1 cellular context compared by ENCODE assay signal in genomic region chr2:50318147-50318546, GRCh38.
TF ChIP-seq lines count a peak whose summit lies in the region.

No MANE protein-coding gene starts in this region.

TF ChIP-seq in SK-N-SH treated with all-trans-retinoic acid at 6 μM for 48 hours, 23 proteins besides CTCF, POLR2A, EP300 and RAD21 (continued from another document):
- no peak for TF ChIP-seq PATZ1 (CRISPR knock-in tag; IDR thresholded peaks at IDR 0.05; ENCODE audit: borderline replicate concordance)
- no peak for TF ChIP-seq SNAI2 (CRISPR knock-in tag; IDR thresholded peaks at IDR 0.05)
- no peak for TF ChIP-seq ARNTL (CRISPR knock-in tag; IDR thresholded peaks at IDR 0.05; ENCODE audit: borderline replicate concordance, low read depth)
- no peak for TF ChIP-seq CREB5 (CRISPR knock-in tag; IDR thresholded peaks at IDR 0.05; ENCODE audit: low read depth)
- no peak for TF ChIP-seq OSR1 (CRISPR knock-in tag; IDR thresholded peaks at IDR 0.05)
TF ChIP-seq in SK-N-SH treated with all-trans-retinoic acid at 6 μM for 48 hours: peak in this region for 0.
